18 cellular contexts compared by ENCODE assay signal in the genomic region with DNA sequence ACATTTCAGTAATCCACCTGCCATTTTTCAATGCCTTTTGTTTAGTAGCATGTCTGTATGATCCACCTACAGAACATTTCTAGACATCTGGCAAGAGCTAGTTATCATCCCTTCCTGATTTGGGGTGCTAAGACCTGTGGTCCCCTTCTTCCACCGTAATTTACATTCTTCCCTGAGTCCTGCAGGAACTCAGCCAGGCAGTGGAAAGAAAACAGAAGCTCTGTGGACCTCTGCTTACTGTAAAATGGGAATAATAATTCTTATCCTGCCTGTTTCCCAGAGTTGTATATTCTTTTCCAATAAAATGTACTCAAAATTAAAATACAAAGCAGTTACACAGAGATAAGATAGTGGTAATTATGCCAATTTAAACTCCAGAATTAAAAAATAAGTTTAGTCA.
DNase-seq lines count a peak whose midpoint lies in the region; ATAC-seq and TF ChIP-seq lines count a peak whose summit lies in the region.
"Had no signal": no experiment of that assay in that cellular context is flagged by ENCODE, and none has a peak within 500 bp of the region (broad histone marks: within the 10 kb centered on the region; RNA-seq: fewer than 3 reads in every experiment).

No MANE protein-coding gene starts in this region.

- H3K9me3 ChIP-seq in HCT116 (ENCODE audit: control insufficient read depth in 1 of 2, insufficient read depth in 1 of 2, low read depth in 1 of 2, low read length in 2 of 2) (no peaks in the 10 kb centered on the region), mesenchymal stem cell (ENCODE audit: control insufficient read depth, low read length) (no peaks in the 10 kb centered on the region), sigmoid colon (no peaks in the 10 kb centered on the region)
- H3K9me3 ChIP-seq: BE2C had no signal

- H4K8ac ChIP-seq in mesenchymal stem cell (ENCODE audit: low read length) = no peak overlapping the region

- H3K27me3 ChIP-seq in HCT116 (ENCODE audit: insufficient read depth, low read length) (no peaks in the 10 kb centered on the region), mesenchymal stem cell (ENCODE audit: control insufficient read depth in 1 of 2, insufficient read depth in 1 of 2, low read length in 2 of 2) (no peaks in the 10 kb centered on the region), sigmoid colon (no peaks in the 10 kb centered on the region)
- H3K27me3 ChIP-seq: BE2C had no signal

- no peak overlapping the region for H2BK5ac ChIP-seq in mesenchymal stem cell (ENCODE audit: low read depth, low read length, poor library complexity, severe bottlenecking)

- no TSS peak for BruUV-seq in HCT116 (replicated peaks; lab: Mats Ljungman, UMichigan)

- no peak for TF ChIP-seq POLR2A in HCT116 (IDR thresholded peaks at IDR 0.05; ENCODE audit: borderline replicate concordance, extremely low read depth, insufficient read depth, insufficient read length)
- no peak for TF ChIP-seq POLR2A in sigmoid colon (IDR thresholded peaks at IDR 0.05)

- no peak overlapping the region for H4K91ac ChIP-seq in mesenchymal stem cell (ENCODE audit: low read length)

- no peak overlapping the region for H3K4ac ChIP-seq in mesenchymal stem cell (ENCODE audit: low read depth in 1 of 2, low read length in 2 of 2)

- intact Hi-C loops in HCT116 (cut with micrococcal nuclease) = loop anchor here (10.0 kb wide), 1 partner anchor 512 kb away; no protein-coding TSS in a partner anchor
- intact Hi-C loops in sigmoid colon (cut with DNase I) = no loop called here

- H3K4me1 ChIP-seq in HCT116 (ENCODE audit: control insufficient read depth in 1 of 2, insufficient read depth in 2 of 2, low read length in 2 of 2) (peaks cover 34 to 55% of the 10 kb centered on the region in 2 experiments), mesenchymal stem cell (ENCODE audit: control insufficient read depth, insufficient read depth, low read depth, low read length) (peaks cover 13% of the 10 kb centered on the region), sigmoid colon (peaks cover 0 to 66% (median 39%) of the 10 kb centered on the region in 4 donors)

- no peak overlapping the region for H3K23ac ChIP-seq in mesenchymal stem cell (ENCODE audit: low read length in 2 of 2)

- H3K79me1 ChIP-seq in mesenchymal stem cell (replicated peaks; ENCODE audit: low read length, poor library complexity, severe bottlenecking) = peaks cover 17% of the 10 kb centered on the region

- no peaks in the 10 kb centered on the region for H3K27me3 Mint-ChIP-seq in WTC11 (ENCODE audit: low read depth)
- H3K27me3 Mint-ChIP-seq: CD8-positive, alpha-beta memory T cell had no signal

- CTCF ChIA-PET in HCT116 (lab: Charles Lee) = no interaction called here
- CTCF ChIA-PET in WTC11 (lab: Charles Lee) = no interaction called here

- RAD21 ChIA-PET in HCT116 (lab: Charles Lee; ENCODE audit: low non-redundant PET in 1 of 2, low total read pairs in 2 of 2, uncharacterized antibody in 2 of 2, unreplicated experiment in 2 of 2) = no interaction called here

- H3K27ac ChIP-seq in HCT116 (ENCODE audit: low read depth, low read length) (no peak overlapping the region), mesenchymal stem cell (ENCODE audit: low read length, poor library complexity, severe bottlenecking) (no peak overlapping the region), sigmoid colon (peak overlapping the region in 3 of 4 donors; percentile 31 to 46 (median 46))

- H3K4me2 ChIP-seq in HCT116 (ENCODE audit: low read length) (no peak overlapping the region), mesenchymal stem cell (ENCODE audit: low read length, poor library complexity, severe bottlenecking) (no peak overlapping the region)

- TF ChIP-seq CTCF in HCT116 (IDR thresholded peaks at IDR 0.05 in 2 of 3, conservative IDR thresholded peaks at IDR 0.05 in 1 of 3; ENCODE audit: borderline replicate concordance in 1 of 3, insufficient read depth in 1 of 3, low read depth in 2 of 3, low read length in 2 of 3) = no peak
- no peak for TF ChIP-seq CTCF in WTC11 (IDR thresholded peaks at IDR 0.05)
- no peak for TF ChIP-seq CTCF in sigmoid colon (IDR thresholded peaks at IDR 0.05)

- H3K27ac Mint-ChIP-seq in WTC11 = peak overlapping the region; percentile 43
- H3K27ac Mint-ChIP-seq: CD4-positive, CD25-positive, alpha-beta regulatory T cell; CD8-positive, alpha-beta memory T cell; HFFc6 had no signal

- H3K14ac ChIP-seq in mesenchymal stem cell (ENCODE audit: low read length in 2 of 2) = no peak overlapping the region

- no peak overlapping the region for H3K4me3 ChIP-seq in HCT116 (replicated peaks in 1 of 2; ENCODE audit: low read depth in 1 of 2, low read length in 2 of 2)
- no peak overlapping the region for H3K4me3 ChIP-seq in mesenchymal stem cell (ENCODE audit: insufficient read depth in 1 of 2, low read depth in 1 of 2, low read length in 2 of 2)
- no peak overlapping the region for H3K4me3 ChIP-seq in sigmoid colon

- ATAC-seq in HCT116 (no peak), WTC11 (no peak)

- no peak overlapping the region for H2BK120ac ChIP-seq in mesenchymal stem cell (ENCODE audit: low read depth, low read length)

- H3K36me3 Mint-ChIP-seq in WTC11 = no peaks in the 10 kb centered on the region
- H3K36me3 Mint-ChIP-seq: CD4-positive, CD25-positive, alpha-beta regulatory T cell had no signal

- peak overlapping the region; percentile 92 for H2BK15ac ChIP-seq in mesenchymal stem cell (ENCODE audit: low read depth, poor library complexity, severe bottlenecking)

- no peak overlapping the region for H2AK5ac ChIP-seq in mesenchymal stem cell (ENCODE audit: low read length, severe bottlenecking)

- H3K36me3 ChIP-seq in HCT116 (ENCODE audit: control insufficient read depth in 1 of 2, insufficient read depth in 2 of 2, low read length in 2 of 2) (peaks cover 6 to 13% of the 10 kb centered on the region in 2 experiments; a peak in 3 of 4 replicates), mesenchymal stem cell (ENCODE audit: control insufficient read depth in 1 of 2, insufficient read depth in 2 of 2, low read depth in 1 of 2, low read length in 2 of 2) (peaks cover 4 to 6% of the 10 kb centered on the region in 2 experiments), sigmoid colon (peaks cover 0 to 3% (median 0%) of the 10 kb centered on the region in 4 donors)
- H3K36me3 ChIP-seq: BE2C had no signal

- no peak overlapping the region for H2BK12ac ChIP-seq in mesenchymal stem cell (ENCODE audit: low read length in 2 of 2)

- peaks cover 93% of the 10 kb centered on the region for H3K79me2 ChIP-seq in HCT116 (ENCODE audit: insufficient read depth, low read length)

- DNase-seq in HCT116 (ENCODE audit: low read depth, low spot score) (no peak), WTC11 (ENCODE audit: low spot score) (no peak), mesenchymal stem cell (no peak), sigmoid colon (no peak), dermis blood vessel endothelial cell (no peak), DMS79 treated with DMSO at 0.1 percent for 48 hours (lab: John Stamatoyannopoulos, UW) (no peak), amygdala (lab: John Stamatoyannopoulos, UW) (no peak)
- DNase-seq: ACHN; BE2C; C1 segment of cervical spinal cord; CD4-positive, CD25-positive, alpha-beta regulatory T cell; CD8-positive, alpha-beta memory T cell; COR-L47; GDM1; GOT3; H9; HFFc6; KG1 had no signal

- H2AFZ ChIP-seq in HCT116 (ENCODE audit: low read depth, low read length, poor library complexity, severe bottlenecking) = no peak overlapping the region
- no peak overlapping the region for H2AFZ ChIP-seq in mesenchymal stem cell (ENCODE audit: low read depth, low read length)

- peak in 1 of 4 donors; percentile 5 for TF ChIP-seq EP300 in sigmoid colon (IDR thresholded peaks at IDR 0.05)

- peaks cover 80% of the 10 kb centered on the region for H3K4me1 Mint-ChIP-seq in WTC11
- H3K4me1 Mint-ChIP-seq: CD4-positive, CD25-positive, alpha-beta regulatory T cell; CD8-positive, alpha-beta memory T cell had no signal

- H3K18ac ChIP-seq in mesenchymal stem cell (ENCODE audit: low read depth in 1 of 2, low read length in 2 of 2) = no peak overlapping the region

- H3K4me3 Mint-ChIP-seq in WTC11 = no peak overlapping the region
- H3K4me3 Mint-ChIP-seq: CD4-positive, CD25-positive, alpha-beta regulatory T cell; CD8-positive, alpha-beta memory T cell; H9; HFFc6 had no signal

- TF ChIP-seq RAD21 in HCT116 (IDR thresholded peaks at IDR 0.05; ENCODE audit: low read depth) = no peak

- H3K9ac ChIP-seq in HCT116 (ENCODE audit: low read length) (no peak overlapping the region), mesenchymal stem cell (ENCODE audit: low read length) (no peak overlapping the region)

- POLR2A ChIA-PET in HCT116 (lab: Charles Lee) (interaction anchor here (5.6 kb wide), 1 partner anchor 9 kb away, joined by 39 read pairs; no protein-coding TSS in a partner anchor), WTC11 (lab: Charles Lee) (no interaction called here)

- H3K9me2 ChIP-seq in HCT116 (ENCODE audit: insufficient read depth) = no peaks in the 10 kb centered on the region

- no peaks in the 10 kb centered on the region for H3K9me3 Mint-ChIP-seq in WTC11
- H3K9me3 Mint-ChIP-seq: CD4-positive, CD25-positive, alpha-beta regulatory T cell; CD8-positive, alpha-beta memory T cell; H9; HFFc6 had no signal

- no CpG with 5 or more reads among the region's 1 CpG for WGBS in mesenchymal stem cell
- 72% methylated on average over 1 of the region's 1 CpG for WGBS in sigmoid colon, 2 donors

- peaks cover 15% of the 10 kb centered on the region; the same call in 1 of the 2 replicates for H4K20me1 ChIP-seq in HCT116 (ENCODE audit: insufficient read depth)

TF ChIP-seq in HCT116, 20 proteins besides CTCF, POLR2A, EP300 and RAD21:
- TF ChIP-seq POLR2AphosphoS5 (IDR thresholded peaks at IDR 0.05; ENCODE audit: low read depth, low read length) = 0 out of 2 replicates have a peak, but pooled peaks have one; percentile 13
- TF ChIP-seq SP1 (IDR thresholded peaks at IDR 0.05; ENCODE audit: low read depth) = no peak

TF ChIP-seq in WTC11, 78 proteins besides CTCF, POLR2A, EP300 and RAD21 (continues in another document):
- TF ChIP-seq ZNF263 (CRISPR knock-in tag; IDR thresholded peaks at IDR 0.05; ENCODE audit: low read depth) (no peak), GTF2I (CRISPR knock-in tag; conservative IDR thresholded peaks at IDR 0.05) (no peak)

Comparison
In these comparisons a context has a peak if more than half of its experiments do, and no peak if none do; other contexts are left out.
1. H3K27ac ChIP-seq: peak in sigmoid colon (3 of 4); none in HCT116 (single experiment) and mesenchymal stem cell (single experiment).